8 cellular contexts compared by ENCODE assay signal in genomic region chr17:35486920-35487727, GRCh38. TPM values are rescaled to one million over a fixed set of nuclear protein-coding genes. Genes with fewer than 3 reads are reported as not detected.
A peak's percentile ranks its signal among the peaks of the same experiment; 100 is the strongest.
DNase-seq lines count a peak whose midpoint lies in the region; ATAC-seq and TF ChIP-seq lines count a peak whose summit lies in the region.

No MANE protein-coding gene starts in this region.

- peak overlapping the region; percentile 40 for H3K4me3 ChIP-seq in NT2/D1 (ENCODE audit: insufficient read length, low read depth)
- peak overlapping the region; percentile 63 for H3K4me3 ChIP-seq in psoas muscle
- H3K4me3 ChIP-seq in urinary bladder (ENCODE audit: low read depth, low read length), result peak overlapping the region; percentile 69

- WGBS in psoas muscle, 3 donors, result 10 to 12% (median 10%) methylated on average over 41 of the region's 41 CpGs
- 9% methylated on average over 41 of the region's 41 CpGs for WGBS in urinary bladder

- ATAC-seq in psoas muscle (peak; percentile 40 to 59 (median 54)), HG03039 (IDR thresholded peaks at IDR 0.05; ENCODE audit: unreplicated experiment) (no peak)

- no peak for TF ChIP-seq CTCF in psoas muscle (IDR thresholded peaks at IDR 0.05)

- H3K36me3 ChIP-seq in NT2/D1 (ENCODE audit: insufficient read depth, insufficient read length, low read length), result no peaks in the 10 kb centered on the region
- no peaks in the 10 kb centered on the region for H3K36me3 ChIP-seq in psoas muscle (ENCODE audit: insufficient read depth in 1 of 2, low read depth in 1 of 2)
- H3K36me3 ChIP-seq in urinary bladder (ENCODE audit: insufficient read depth), result no peaks in the 10 kb centered on the region

- peaks cover 70% of the 10 kb centered on the region for H3K27me3 ChIP-seq in NT2/D1 (ENCODE audit: insufficient read depth, insufficient read length)
- peaks cover 0 to 72% (median 21%) of the 10 kb centered on the region in 3 donors for H3K27me3 ChIP-seq in psoas muscle (ENCODE audit: insufficient read depth in 3 of 3, low read length in 2 of 3)

- H3K27ac Mint-ChIP-seq in activated T-helper 1 cell treated with anti-CD3 and anti-CD28 coated beads, Interleukin-12 subunit alpha, Interleukin-12 subunit beta, Interleukin-2, Interleukin-4 antibody, amounts not matched to agents 30 ng/mL and 10 ng/mL and 1 ng/mL, durations not matched to agents 14 hours and 24 hours and 36 hours, result peak overlapping the region; percentile 93

- DNase-seq in NT2/D1 (ENCODE audit: low read depth, low spot score) (no peak), germinal center (ENCODE audit: low spot score) (peak; percentile 47), psoas muscle (peak; percentile 55 to 64), cerebellar nuclear complex (lab: John Stamatoyannopoulos, UW) (no peak)
- peak; percentile 71 for DNase-seq in activated T-helper 1 cell treated with anti-CD3 and anti-CD28 coated beads, Interleukin-12 subunit alpha, Interleukin-12 subunit beta, Interleukin-2, Interleukin-4 antibody, amounts not matched to agents 30 ng/mL and 10 ng/mL and 1 ng/mL, durations not matched to agents 14 hours and 24 hours and 36 hours (ENCODE audit: low spot score)

- peaks cover 74% of the 10 kb centered on the region for H3K36me3 Mint-ChIP-seq in activated T-helper 1 cell treated with anti-CD3 and anti-CD28 coated beads, Interleukin-12 subunit alpha, Interleukin-12 subunit beta, Interleukin-2, Interleukin-4 antibody, amounts not matched to agents 30 ng/mL and 10 ng/mL and 1 ng/mL, durations not matched to agents 14 hours and 24 hours and 36 hours (ENCODE audit: low read depth)

- intact Hi-C loops in activated T-helper 1 cell treated with anti-CD3 and anti-CD28 coated beads, Interleukin-12 subunit alpha, Interleukin-12 subunit beta, Interleukin-2, Interleukin-4 antibody, amounts not matched to agents 30 ng/mL and 10 ng/mL and 1 ng/mL, durations not matched to agents 14 hours and 24 hours and 36 hours (cut with micrococcal nuclease), result loop anchor here (1.0 to 5.0 kb wide), 11 partner anchors 16 to 315 kb away; partner anchors contain the start of genes AP2B1, SLFN11, SLFN12L and SLFN13
- intact Hi-C loops in psoas muscle (cut with DNase I), result no loop called here

- H3K27me3 Mint-ChIP-seq in activated T-helper 1 cell treated with anti-CD3 and anti-CD28 coated beads, Interleukin-12 subunit alpha, Interleukin-12 subunit beta, Interleukin-2, Interleukin-4 antibody, amounts not matched to agents 30 ng/mL and 10 ng/mL and 1 ng/mL, durations not matched to agents 14 hours and 24 hours and 36 hours (ENCODE audit: insufficient read depth), result peaks cover 2% of the 10 kb centered on the region

- no peak overlapping the region for H3K9ac ChIP-seq in NT2/D1 (ENCODE audit: insufficient read length, low read depth)

- peaks cover 78% of the 10 kb centered on the region for H3K4me1 Mint-ChIP-seq in activated T-helper 1 cell treated with anti-CD3 and anti-CD28 coated beads, Interleukin-12 subunit alpha, Interleukin-12 subunit beta, Interleukin-2, Interleukin-4 antibody, amounts not matched to agents 30 ng/mL and 10 ng/mL and 1 ng/mL, durations not matched to agents 14 hours and 24 hours and 36 hours (ENCODE audit: low read depth)

- H3K9me3 ChIP-seq in NT2/D1 (ENCODE audit: insufficient read depth, low read length) (peaks cover 13% of the 10 kb centered on the region; the same call in 1 of the 2 replicates), psoas muscle (no peaks in the 10 kb centered on the region)

- no peaks in the 10 kb centered on the region for H3K9me3 Mint-ChIP-seq in activated T-helper 1 cell treated with anti-CD3 and anti-CD28 coated beads, Interleukin-12 subunit alpha, Interleukin-12 subunit beta, Interleukin-2, Interleukin-4 antibody, amounts not matched to agents 30 ng/mL and 10 ng/mL and 1 ng/mL, durations not matched to agents 14 hours and 24 hours and 36 hours

- H3K4me1 ChIP-seq in NT2/D1 (ENCODE audit: insufficient read depth, insufficient read length) (no peaks in the 10 kb centered on the region), psoas muscle (no peaks in the 10 kb centered on the region), urinary bladder (ENCODE audit: insufficient read depth) (no peaks in the 10 kb centered on the region)

- H3K27ac ChIP-seq in psoas muscle (no peak overlapping the region), urinary bladder (ENCODE audit: low read depth) (peak overlapping the region; percentile 68)

- TF ChIP-seq POLR2A in GM19193 (IDR thresholded peaks at IDR 0.05; ENCODE audit: extremely low read depth, insufficient read depth, insufficient read length), result peak; percentile 49

- peak overlapping the region; percentile 92 for H3K4me3 Mint-ChIP-seq in activated T-helper 1 cell treated with anti-CD3 and anti-CD28 coated beads, Interleukin-12 subunit alpha, Interleukin-12 subunit beta, Interleukin-2, Interleukin-4 antibody, amounts not matched to agents 30 ng/mL and 10 ng/mL and 1 ng/mL, durations not matched to agents 14 hours and 24 hours and 36 hours

RNA-seq across cellular contexts. Expression of gene SLFN13, which starts 38.6 kb away (rescaled TPM):
- 32.2 and 32.7 TPM in 2 replicates for total RNA-seq in activated T-helper 1 cell treated with anti-CD3 and anti-CD28 coated beads, Interleukin-12 subunit alpha, Interleukin-12 subunit beta, Interleukin-2, Interleukin-4 antibody, amounts not matched to agents 30 ng/mL and 10 ng/mL and 1 ng/mL, durations not matched to agents 14 hours and 24 hours and 36 hours
- total RNA-seq in psoas muscle (1 to 10 TPM; 1.1 to 3.2 (median 1.9) TPM), urinary bladder (9.5 TPM)
- polyA plus RNA-seq in psoas muscle (under 1 TPM; 0.13 to 0.35 (median 0.27) TPM), urinary bladder (2.1 TPM)

RNA-seq across cellular contexts. Expression of gene SLFN12L, which starts 50.4 kb away (rescaled TPM):
- total RNA-seq in activated T-helper 1 cell treated with anti-CD3 and anti-CD28 coated beads, Interleukin-12 subunit alpha, Interleukin-12 subunit beta, Interleukin-2, Interleukin-4 antibody, amounts not matched to agents 30 ng/mL and 10 ng/mL and 1 ng/mL, durations not matched to agents 14 hours and 24 hours and 36 hours, result 45.2 and 49.3 TPM in 2 replicates
- total RNA-seq in psoas muscle (under 1 TPM in 3 of 4 donors, not detected in 1; 0.17 to 0.30 (median 0.26) TPM), urinary bladder (3.6 TPM)
- polyA plus RNA-seq in psoas muscle (under 1 TPM; 0.03 to 0.10 (median 0.09) TPM), urinary bladder (0.30 TPM)

RNA-seq across cellular contexts. Expression of gene SLFN12, which starts 54.8 kb away (rescaled TPM):
- 6.6 and 8.4 TPM in 2 replicates for total RNA-seq in activated T-helper 1 cell treated with anti-CD3 and anti-CD28 coated beads, Interleukin-12 subunit alpha, Interleukin-12 subunit beta, Interleukin-2, Interleukin-4 antibody, amounts not matched to agents 30 ng/mL and 10 ng/mL and 1 ng/mL, durations not matched to agents 14 hours and 24 hours and 36 hours
- total RNA-seq in psoas muscle, result 1 to 10 TPM; 1.3 to 3.8 (median 1.9) TPM
- polyA plus RNA-seq in psoas muscle, result under 1 TPM; 0.34 to 0.92 (median 0.62) TPM
- 35.3 TPM for total RNA-seq in urinary bladder
- polyA plus RNA-seq in urinary bladder, result 1.7 TPM

Comparison
In these comparisons a context has a peak if more than half of its experiments do, and no peak if none do; other contexts are left out.
1. DNase-seq: peak in activated T-helper 1 cell treated with anti-CD3 and anti-CD28 coated beads, Interleukin-12 subunit alpha, Interleukin-12 subunit beta, Interleukin-2, Interleukin-4 antibody, amounts not matched to agents 30 ng/mL and 10 ng/mL and 1 ng/mL, durations not matched to agents 14 hours and 24 hours and 36 hours (single experiment), germinal center (single experiment) and psoas muscle (2 of 2); none in NT2/D1 (single experiment) and cerebellar nuclear complex (0 of 2).
2. RNA of gene SLFN12L, which starts 50.4 kb away (total RNA-seq): 45.2 to 49.3 TPM in activated T-helper 1 cell treated with anti-CD3 and anti-CD28 coated beads, Interleukin-12 subunit alpha, Interleukin-12 subunit beta, Interleukin-2, Interleukin-4 antibody, amounts not matched to agents 30 ng/mL and 10 ng/mL and 1 ng/mL, durations not matched to agents 14 hours and 24 hours and 36 hours; 3.6 TPM in urinary bladder (single experiment) and 0.17 to 0.30 TPM in psoas muscle; every median in the first group is over 10 times any median in the second.
3. Peak in every context shown above with its lines, with median percentiles within 50 percentile points of each other: H3K4me3 ChIP-seq.